8 cellular contexts compared by ENCODE assay signal in the genomic region with DNA sequence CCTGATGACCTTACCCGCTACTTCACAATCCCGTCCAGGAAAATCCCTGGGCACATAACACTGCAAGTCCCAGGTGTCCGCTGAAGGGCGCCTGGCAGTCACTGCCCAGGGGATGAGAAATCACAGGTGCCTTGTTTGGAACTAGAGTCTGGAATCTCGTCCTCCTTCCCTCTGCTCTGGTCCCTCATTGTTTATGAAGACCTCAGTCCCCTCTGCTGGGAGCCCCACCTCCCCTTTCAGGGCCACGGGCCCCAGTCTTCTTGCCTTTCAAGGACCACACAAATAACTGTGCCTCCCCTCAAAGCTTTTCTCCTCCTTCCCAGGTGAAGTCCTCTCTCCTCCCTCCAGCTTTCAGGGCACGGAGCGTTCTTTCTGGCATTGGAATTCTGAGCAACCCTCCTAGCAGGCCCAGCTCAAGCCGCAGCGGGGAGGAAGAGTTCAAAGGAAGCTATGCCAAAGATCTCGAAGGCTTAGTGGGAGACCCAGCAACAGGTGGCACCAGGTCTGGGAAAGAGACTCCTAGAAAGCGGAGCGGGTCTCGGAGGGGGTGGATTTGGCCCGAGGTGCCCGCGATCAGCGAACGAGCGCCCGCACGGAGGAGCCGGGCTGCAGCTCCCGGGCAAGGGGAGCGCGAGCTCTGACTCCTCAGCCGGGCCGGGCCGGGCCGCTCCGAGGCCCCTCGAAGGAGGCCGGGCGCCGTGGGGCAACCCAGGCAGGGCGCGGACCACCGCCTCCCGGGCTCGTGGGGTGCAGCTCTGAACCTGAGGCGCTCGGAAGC. TPM values are rescaled to one million over a fixed set of nuclear protein-coding genes. Genes with fewer than 3 reads are reported as not detected.
DNase-seq lines count a peak whose midpoint lies in the region; ATAC-seq, FAIRE-seq and TF ChIP-seq lines count a peak whose summit lies in the region.
"Not testable (repeated sequence)": the region's sequence is repeated elsewhere in the genome, so short reads cannot be mapped to it uniquely, and the experiment has no call there.

No MANE protein-coding gene starts in this region.

- BruUV-seq in PC-3 (replicated peaks; lab: Mats Ljungman, UMichigan) = not testable (repeated sequence)

- peak overlapping the region; percentile 95 for H3K27ac Mint-ChIP-seq in progenitor cell of endocrine pancreas

- not testable (repeated sequence) for H3K36me3 Mint-ChIP-seq in activated T-cell treated with anti-CD3 and anti-CD28 coated beads, Interleukin-2, amount 50 U/mL, for 4 hours (ENCODE audit: insufficient read depth); progenitor cell of endocrine pancreas (ENCODE audit: insufficient read depth)

- intact Hi-C loops in PC-3 (cut with micrococcal nuclease); kidney (cut with DNase I): not testable (repeated sequence)
- intact Hi-C loops in aorta (cut with DNase I) = loop anchor here (2.0 to 5.0 kb wide), 3 partner anchors 51 to 319 kb away; a partner anchor contains a TSS

- not testable (repeated sequence) for H3K79me2 ChIP-seq in PC-3 (ENCODE audit: low read length)

- POLR2A ChIA-PET in PC-3 (lab: Charles Lee; ENCODE audit: unreplicated experiment) = interaction anchor here (0.6 to 1.0 kb wide), 2 partner anchors 19 to 53 kb away, joined by 3 to 6 read pairs; no protein-coding TSS in a partner anchor

- H3K27ac ChIP-seq in PC-3 (ENCODE audit: low read length) (peak overlapping the region; percentile 36; the same call in 1 of the 2 replicates), kidney (ENCODE audit: low read depth in 2 of 2, low read length in 2 of 2) (peak overlapping the region; percentile 78 to 96), aorta (ENCODE audit: low read depth in 1 of 2, low read length in 2 of 2) (peak overlapping the region; percentile 85 to 94)
- H3K27ac ChIP-seq in effector memory CD4-positive, alpha-beta T cell (ENCODE audit: insufficient read depth, low read length, poor library complexity, severe bottlenecking) = peak overlapping the region; percentile 75

- H2AFZ ChIP-seq in PC-3 (ENCODE audit: low read length) = peak overlapping the region; percentile 79

- not testable (repeated sequence) for H3K4me1 ChIP-seq in PC-3 (ENCODE audit: insufficient read depth, low read length); effector memory CD4-positive, alpha-beta T cell (ENCODE audit: control insufficient read depth, insufficient read depth, low read length, poor library complexity, severe bottlenecking); kidney (ENCODE audit: control insufficient read depth in 1 of 2, insufficient read depth in 1 of 2, low read depth in 1 of 2, low read length in 2 of 2); aorta (ENCODE audit: control insufficient read depth in 1 of 2, insufficient read depth in 2 of 2, low read length in 2 of 2)

- not testable (repeated sequence) for H3K9me3 Mint-ChIP-seq in activated T-cell treated with anti-CD3 and anti-CD28 coated beads, Interleukin-2, amount 50 U/mL, for 4 hours; progenitor cell of endocrine pancreas (ENCODE audit: low read depth)

- peak overlapping the region; percentile 76 for H3K4me3 Mint-ChIP-seq in activated T-cell treated with anti-CD3 and anti-CD28 coated beads, Interleukin-2, amount 50 U/mL, for 4 hours
- H3K4me3 Mint-ChIP-seq in progenitor cell of endocrine pancreas (ENCODE audit: low read depth) = peak overlapping the region; percentile 80

- not testable (repeated sequence) for H3K9me2 ChIP-seq in PC-3 (replicated peaks; ENCODE audit: low read length)

- not testable (repeated sequence) for H4K20me1 ChIP-seq in PC-3 (ENCODE audit: low read length)

- not testable (repeated sequence) for DNase-seq in GM18507 (ENCODE audit: extremely low spot score, insufficient read length, low read depth); effector memory CD4-positive, alpha-beta T cell
- DNase-seq in PC-3 = peak; percentile 8
- peak; percentile 15 for DNase-seq in activated T-cell treated with anti-CD3 and anti-CD28 coated beads, Interleukin-2, amount 50 U/mL, for 4 hours
- peak; percentile 63 for DNase-seq in kidney
- peak; percentile 25 for DNase-seq in progenitor cell of endocrine pancreas (ENCODE audit: low spot score, unreplicated experiment)
- DNase-seq in aorta = peak; percentile 56 to 81

- not testable (repeated sequence) for H3K4me1 Mint-ChIP-seq in activated T-cell treated with anti-CD3 and anti-CD28 coated beads, Interleukin-2, amount 50 U/mL, for 4 hours (ENCODE audit: low read depth); progenitor cell of endocrine pancreas (ENCODE audit: low read depth)

- 8 to 9% methylated on average over 33 to 42 of the region's 42 CpGs for WGBS in aorta, 2 donors

- not testable (repeated sequence) for TF ChIP-seq CTCF in PC-3 (conservative IDR thresholded peaks at IDR 0.05; ENCODE audit: low read depth, low read length); kidney (IDR thresholded peaks at IDR 0.05; ENCODE audit: borderline replicate concordance, extremely low read depth, insufficient read depth); progenitor cell of endocrine pancreas (IDR thresholded peaks at IDR 0.05; ENCODE audit: unreplicated experiment)

- H3K4me3 ChIP-seq in PC-3 (ENCODE audit: low read length) (peak overlapping the region; percentile 86), kidney (ENCODE audit: low read length in 2 of 2) (peak overlapping the region; percentile 61 to 83), aorta (ENCODE audit: low read length in 2 of 2) (peak overlapping the region; percentile 46 to 87)
- peak overlapping the region; percentile 92 for H3K4me3 ChIP-seq in effector memory CD4-positive, alpha-beta T cell (ENCODE audit: insufficient read depth, low read depth, low read length, poor library complexity, severe bottlenecking)

- CTCF ChIA-PET in PC-3 (lab: Charles Lee) = interaction anchor here (0.6 to 1.2 kb wide), 9 partner anchors 10 to 394 kb away, joined by 3 to 6 read pairs (median 4); a partner anchor contains a TSS

- H3K9ac ChIP-seq in PC-3 (ENCODE audit: low read length) = peak overlapping the region; percentile 85
- peak overlapping the region; percentile 85 to 92 for H3K9ac ChIP-seq in kidney (ENCODE audit: low read length in 2 of 2)

- H3K4me2 ChIP-seq in PC-3 (ENCODE audit: low read length) = peak overlapping the region; percentile 89

- not testable (repeated sequence) for H3K36me3 ChIP-seq in PC-3 (ENCODE audit: low read depth, low read length); effector memory CD4-positive, alpha-beta T cell (ENCODE audit: control insufficient read depth, insufficient read depth, low read length); kidney (ENCODE audit: control insufficient read depth in 1 of 2, insufficient read depth in 2 of 2, low read length in 2 of 2); aorta (ENCODE audit: control insufficient read depth in 1 of 2, insufficient read depth in 2 of 2, low read length in 1 of 2)

- ATAC-seq in HG03060 (IDR thresholded peaks at IDR 0.05; ENCODE audit: low read depth, unreplicated experiment) (peak; percentile 3), PC-3 (peak; percentile 23), aorta (ENCODE audit: low FRiP score) (peak; percentile 62)
- peak; percentile 51 to 56 for ATAC-seq in activated T-cell treated with anti-CD3 and anti-CD28 coated beads, Interleukin-2, amount 50 U/mL, for 4 hours

- not testable (repeated sequence) for H3K27me3 Mint-ChIP-seq in activated T-cell treated with anti-CD3 and anti-CD28 coated beads, Interleukin-2, amount 50 U/mL, for 4 hours (ENCODE audit: low read depth); progenitor cell of endocrine pancreas

- H3K27me3 ChIP-seq in PC-3 (ENCODE audit: low read length); effector memory CD4-positive, alpha-beta T cell (replicated peaks; ENCODE audit: control insufficient read depth, insufficient read depth, low read length, poor library complexity, severe bottlenecking); aorta (ENCODE audit: control insufficient read depth in 1 of 2, insufficient read depth in 2 of 2, low read length in 1 of 2): not testable (repeated sequence)

- H3K9me3 ChIP-seq in PC-3 (ENCODE audit: low read length); effector memory CD4-positive, alpha-beta T cell (ENCODE audit: control insufficient read depth, low read length); kidney (ENCODE audit: control insufficient read depth in 1 of 2, low read length in 2 of 2); aorta (ENCODE audit: control insufficient read depth, low read length): not testable (repeated sequence)

- H3F3A ChIP-seq in PC-3 (ENCODE audit: low read length, unreplicated experiment) = not testable (repeated sequence)

- FAIRE-seq in GM18507 (lab: Jason Lieb, UNC) = peak; percentile 48
- FAIRE-seq in kidney (lab: Jason Lieb, UNC) = not testable (repeated sequence)

RNA-seq across cellular contexts. Expression of a gene that starts 19.5 kb away (rescaled TPM):
- total RNA-seq in PC-3 (2014; rRNA removed) (0.29 TPM in 1 of 2 replicates, not detected in the other), kidney (0.13 TPM), progenitor cell of endocrine pancreas (0.24 and 0.93 TPM in 2 replicates), aorta (not detected)
- under 1 TPM; 0.10 to 0.71 (median 0.16) TPM for total RNA-seq in activated T-cell treated with anti-CD3 and anti-CD28 coated beads, Interleukin-2, amount 50 U/mL, for 4 hours
- polyA plus RNA-seq in kidney (ENCODE audit: insufficient read depth, low read depth, low replicate concordance) (0.28 TPM), aorta (1 to 10 TPM in 1 of 2 donors, under 1 TPM in 1; 0.97 to 1.5 TPM)

RNA-seq across cellular contexts. Expression of a gene that starts 21.1 kb away (rescaled TPM):
- total RNA-seq in PC-3 (2014; rRNA removed) (0.35 and 0.91 TPM in 2 replicates), kidney (0.79 TPM), progenitor cell of endocrine pancreas (7.7 and 8.4 TPM in 2 replicates), aorta (1 to 10 TPM; 2.4 to 6.0 TPM)
- not detected for total RNA-seq in activated T-cell treated with anti-CD3 and anti-CD28 coated beads, Interleukin-2, amount 50 U/mL, for 4 hours
- polyA plus RNA-seq in kidney (ENCODE audit: insufficient read depth, low read depth, low replicate concordance) (0.04 TPM), aorta (under 1 TPM; 0.49 to 0.88 TPM)

RNA-seq across cellular contexts. Expression of a gene that starts 39.7 kb away (rescaled TPM):
- total RNA-seq in PC-3 (2014; rRNA removed) (9.6 and 20.2 TPM in 2 replicates), kidney (13.7 TPM), progenitor cell of endocrine pancreas (10.8 and 13.1 TPM in 2 replicates), aorta (10 to 100 TPM in 1 of 2 donors, 1 to 10 TPM in 1; 6.8 to 10.3 TPM)
- 1 to 10 TPM; 3.9 to 6.1 (median 4.1) TPM for total RNA-seq in activated T-cell treated with anti-CD3 and anti-CD28 coated beads, Interleukin-2, amount 50 U/mL, for 4 hours
- polyA plus RNA-seq in kidney (ENCODE audit: insufficient read depth, low read depth, low replicate concordance) (8.6 TPM), aorta (10 to 100 TPM in 1 of 2 donors, 1 to 10 TPM in 1; 2.3 to 11.0 TPM)

RNA-seq across cellular contexts. Expression of a gene that starts 49.8 kb away (rescaled TPM):
- total RNA-seq in PC-3 (2014; rRNA removed) (24.7 and 31.2 TPM in 2 replicates), kidney (116 TPM), progenitor cell of endocrine pancreas (75.0 and 79.0 TPM in 2 replicates), aorta (100 to 1,000 TPM; 106 to 154 TPM)
- total RNA-seq in activated T-cell treated with anti-CD3 and anti-CD28 coated beads, Interleukin-2, amount 50 U/mL, for 4 hours = 10 to 100 TPM; 51.2 to 56.0 (median 53.7) TPM
- polyA plus RNA-seq in kidney (ENCODE audit: insufficient read depth, low read depth, low replicate concordance) (247 TPM), aorta (100 to 1,000 TPM; 198 to 237 TPM)

RNA-seq across cellular contexts. Expression of a gene that starts 51.9 kb away (rescaled TPM):
- total RNA-seq in PC-3 (2014; rRNA removed) (10.1 and 18.6 TPM in 2 replicates), kidney (22.8 TPM), progenitor cell of endocrine pancreas (57.4 and 61.6 TPM in 2 replicates), aorta (10 to 100 TPM; 20.5 to 21.5 TPM)
- 10 to 100 TPM; 45.3 to 49.1 (median 45.9) TPM for total RNA-seq in activated T-cell treated with anti-CD3 and anti-CD28 coated beads, Interleukin-2, amount 50 U/mL, for 4 hours
- polyA plus RNA-seq in kidney (ENCODE audit: insufficient read depth, low read depth, low replicate concordance) (10.2 TPM), aorta (1 to 10 TPM; 4.2 to 5.6 TPM)

Comparison
In these comparisons a context has a peak if more than half of its experiments do, and no peak if none do; other contexts are left out.
1. ATAC-seq: peak in every context shown above with its lines; median percentile 62 in aorta; 54 in activated T-cell treated with anti-CD3 and anti-CD28 coated beads, Interleukin-2, amount 50 U/mL, for 4 hours; 23 in PC-3; 3 in HG03060.
2. H3K27ac ChIP-seq: peak in every context shown above with its lines; median percentile 90 in aorta; 87 in kidney; 75 in effector memory CD4-positive, alpha-beta T cell; 36 in PC-3.